Comparison of ENCODE assay signal across 1 cellular context in genomic region chr7:37921876-37922275, GRCh38.
TF ChIP-seq lines count a peak whose summit lies in the region.

No MANE protein-coding gene starts in this region.

TF ChIP-seq in SK-N-SH treated with all-trans-retinoic acid at 6 μM for 48 hours, 23 proteins besides CTCF, POLR2A, EP300 and RAD21 (continued from another document):
- TF ChIP-seq BACH2 (CRISPR knock-in tag; IDR thresholded peaks at IDR 0.05; ENCODE audit: borderline replicate concordance) (no peak), RARB (CRISPR knock-in tag; IDR thresholded peaks at IDR 0.05) (no peak), POU6F1 (CRISPR knock-in tag; IDR thresholded peaks at IDR 0.05; ENCODE audit: borderline replicate concordance, low read depth) (no peak), ZFP3 (CRISPR knock-in tag; IDR thresholded peaks at IDR 0.05) (no peak), TSHZ2 (CRISPR knock-in tag; IDR thresholded peaks at IDR 0.05) (no peak), CSRNP3 (CRISPR knock-in tag; IDR thresholded peaks at IDR 0.05) (no peak)
